In genomic region chr1:60913039-60913438, GRCh38 we compare ENCODE assay signal across 22 cellular contexts.
DNase-seq lines count a peak whose midpoint lies in the region; ATAC-seq, FAIRE-seq and TF ChIP-seq lines count a peak whose summit lies in the region.
"Had no signal": no experiment of that assay in that cellular context is flagged by ENCODE, and none has a peak within 500 bp of the region (broad histone marks: within the 10 kb centered on the region; RNA-seq: fewer than 3 reads in every experiment).

No MANE protein-coding gene starts in this region.

- 9% methylated on average over 3 of the region's 3 CpGs for WGBS in K562 (ENCODE audit: insufficient coverage, low coverage, missing lambda C conversion rate)
- 69 to 94% methylated on average over 2 to 3 of the region's 3 CpGs for WGBS in gastroesophageal sphincter (ENCODE audit: low coverage in 1 of 2), 2 donors

- ATAC-seq in K562 (no peak), GM21381 (IDR thresholded peaks at IDR 0.05; ENCODE audit: unreplicated experiment) (no peak), gastroesophageal sphincter (no peak)
- ATAC-seq: A549, HCT116 had no signal

- H3K4me3 Mint-ChIP-seq in neural crest cell: no peak overlapping the region
- H3K4me3 Mint-ChIP-seq: H9, HFFc6 had no signal

- TF ChIP-seq POLR2A in K562 (conservative IDR thresholded peaks at IDR 0.05) (no peak), gastroesophageal sphincter (IDR thresholded peaks at IDR 0.05) (no peak)

- in situ Hi-C loops in K562 (cut with MboI): no loop called here

- no peaks in the 10 kb centered on the region for H3K36me3 ChIP-seq in HEK293 (ENCODE audit: control insufficient read depth in 2 of 2, insufficient read depth in 1 of 2, low read length in 2 of 2)
- no peaks in the 10 kb centered on the region for H3K36me3 ChIP-seq in K562 (ENCODE audit: control insufficient read depth, insufficient read depth, low read length)
- H3K36me3 ChIP-seq in gastroesophageal sphincter: no peaks in the 10 kb centered on the region
- H3K36me3 ChIP-seq: BE2C had no signal

- H4K20me1 ChIP-seq in K562 (replicated peaks; ENCODE audit: control insufficient read depth, insufficient read depth, low read length): no peaks in the 10 kb centered on the region

- H2AFZ ChIP-seq in K562 (ENCODE audit: low read depth, low read length): no peak overlapping the region
- H2AFZ ChIP-seq: GM23248 had no signal

- peak; percentile 56 for DNase-seq in NCI-H748 (lab: John Stamatoyannopoulos, UW; ENCODE audit: unreplicated experiment)
- no peak for DNase-seq in NCI-H748 treated with DMSO at 0.1 percent for 48 hours (lab: John Stamatoyannopoulos, UW)
- DNase-seq in K562 (ENCODE audit: extremely low read depth in 1 of 4, low spot score in 3 of 4): no peak
- no peak for DNase-seq in neural crest cell (ENCODE audit: low read depth, low spot score)
- DNase-seq: 8988T; ACHN; AML-193; BE2C; C1 segment of cervical spinal cord; Calu3; CD4-positive, alpha-beta memory T cell; DMS53; GF-D8; H9; HFFc6 had no signal

- BruUV-seq in K562 (replicated peaks; lab: Mats Ljungman, UMichigan): no TSS peak

- no peaks in the 10 kb centered on the region for H3K9me1 ChIP-seq in K562 (ENCODE audit: control insufficient read depth, insufficient read depth, low read length)

- H3K4me1 ChIP-seq in HEK293 (ENCODE audit: control insufficient read depth, insufficient read depth, low read length) (no peaks in the 10 kb centered on the region), K562 (replicated peaks in 1 of 2; ENCODE audit: control insufficient read depth in 2 of 2, insufficient read depth in 2 of 2, low read length in 2 of 2) (no peaks in the 10 kb centered on the region; a peak in 1 of 5 replicates), gastroesophageal sphincter (no peaks in the 10 kb centered on the region)
- H3K4me1 ChIP-seq: A549 had no signal

- TF ChIP-seq EP300 in K562 (IDR thresholded peaks at IDR 0.05; ENCODE audit: low read length) (no peak), gastroesophageal sphincter (IDR thresholded peaks at IDR 0.05) (no peak)

- peaks cover 26% of the 10 kb centered on the region for H3K4me1 Mint-ChIP-seq in neural crest cell
- H3K4me1 Mint-ChIP-seq: CD4-positive, alpha-beta memory T cell had no signal

- no peak for FAIRE-seq in K562 (lab: Jason Lieb, UNC)
- FAIRE-seq: A549, GM12891 had no signal

- no peak for TF ChIP-seq RAD21 in K562 (CRISPR knock-in tag; conservative IDR thresholded peaks at IDR 0.05 in 1 of 2, IDR thresholded peaks at IDR 0.05 in 1 of 2)

- peak overlapping the region; percentile 38 for H3K27ac Mint-ChIP-seq in neural crest cell (ENCODE audit: unreplicated experiment)
- H3K27ac Mint-ChIP-seq: CD4-positive, alpha-beta memory T cell; H9; HFFc6 had no signal

- no peaks in the 10 kb centered on the region for H3K27me3 Mint-ChIP-seq in neural crest cell (ENCODE audit: low read depth)

- TF ChIP-seq CTCF in HEK293 (tag by site-specific recombination; IDR thresholded peaks at IDR 0.05) (no peak), K562 (IDR thresholded peaks at IDR 0.05 in 2 of 3, conservative IDR thresholded peaks at IDR 0.05 in 1 of 3; ENCODE audit: insufficient read depth in 2 of 3, low read depth in 1 of 3, low read length in 3 of 3) (no peak), neural crest cell (conservative IDR thresholded peaks at IDR 0.05) (no peak), gastroesophageal sphincter (IDR thresholded peaks at IDR 0.05) (no peak)

- H3K27ac ChIP-seq in HEK293 (ENCODE audit: extremely low read depth, low read depth, low read length): no peak overlapping the region
- no peak overlapping the region for H3K27ac ChIP-seq in K562 (ENCODE audit: extremely low read depth, low read depth, low read length)
- H3K27ac ChIP-seq in gastroesophageal sphincter: no peak overlapping the region
- H3K27ac ChIP-seq: A549, GM23248 had no signal

- H3K9me3 Mint-ChIP-seq in neural crest cell: peaks cover 4% of the 10 kb centered on the region
- H3K9me3 Mint-ChIP-seq: HFFc6 had no signal

- intact Hi-C loops in K562 (cut with micrococcal nuclease): no loop called here

- H3K9me3 ChIP-seq in HEK293 (ENCODE audit: control insufficient read depth, insufficient read depth, low read depth, low read length) (no peaks in the 10 kb centered on the region), K562 (replicated peaks; ENCODE audit: control insufficient read depth, insufficient read depth, low read depth, low read length) (no peaks in the 10 kb centered on the region), gastroesophageal sphincter (no peaks in the 10 kb centered on the region)
- H3K9me3 ChIP-seq: A549, BE2C had no signal

- H3K9ac ChIP-seq in K562 (ENCODE audit: insufficient read depth in 1 of 2, low read depth in 2 of 2, low read length in 2 of 2): no peak overlapping the region
- H3K9ac ChIP-seq: GM23248 had no signal

- CTCF ChIA-PET in HEK293 (lab: Yijun Ruan, JAX): interaction anchor here (0.6 kb wide), 1 partner anchor 52 kb away, joined by 3 read pairs; no protein-coding TSS in a partner anchor
- CTCF ChIA-PET in K562 (lab: Yijun Ruan, JAX; ENCODE audit: low intra/inter-chr PET ratio): no interaction called here

- H3K36me3 Mint-ChIP-seq in neural crest cell (ENCODE audit: low read depth): no peaks in the 10 kb centered on the region
- H3K36me3 Mint-ChIP-seq: CD4-positive, alpha-beta memory T cell had no signal

- H3K4me3 ChIP-seq in HEK293 (ENCODE audit: low read depth, low read length) (no peak overlapping the region), K562 (no peak overlapping the region), gastroesophageal sphincter (no peak overlapping the region)
- H3K4me3 ChIP-seq: A549, GM23248 had no signal

- H3K79me2 ChIP-seq in K562 (ENCODE audit: control insufficient read depth, insufficient read depth, low read length): no peaks in the 10 kb centered on the region

- POLR2A ChIA-PET in HEK293 (lab: Yijun Ruan, JAX) (no interaction called here), K562 (lab: Yijun Ruan, JAX) (no interaction called here)

- H3K27me3 ChIP-seq in K562 (ENCODE audit: control insufficient read depth in 2 of 2, insufficient read depth in 2 of 2, low read length in 2 of 2): no peaks in the 10 kb centered on the region
- H3K27me3 ChIP-seq in gastroesophageal sphincter: no peaks in the 10 kb centered on the region
- H3K27me3 ChIP-seq: BE2C had no signal

- no peak overlapping the region for H3K4me2 ChIP-seq in K562 (ENCODE audit: insufficient read depth, low read length)
- H3K4me2 ChIP-seq: A549 had no signal

TF ChIP-seq in HEK293, 187 proteins besides CTCF, POLR2A, EP300 and RAD21:
- TF ChIP-seq ZNF677 (tag by site-specific recombination; IDR thresholded peaks at IDR 0.05): no peak
- peak; percentile 76 for TF ChIP-seq ZNF146 (tag by site-specific recombination; IDR thresholded peaks at IDR 0.05)

TF ChIP-seq in K562, 482 proteins besides CTCF, POLR2A, EP300 and RAD21:
- no peak for TF ChIP-seq ZKSCAN1 (IDR thresholded peaks at IDR 0.05; ENCODE audit: low read depth, low read length)
- peak; percentile 65 for TF ChIP-seq ZNF146 (CRISPR knock-in tag; IDR thresholded peaks at IDR 0.05; ENCODE audit: unreplicated experiment)
TF ChIP-seq in K562: peak in this region for 1.
